Comparison of ENCODE assay signal across 1 cellular context in genomic region chr2:96819101-96819875, GRCh38.
TF ChIP-seq lines count a peak whose summit lies in the region.

No MANE protein-coding gene starts in this region.

TF ChIP-seq in K562, 482 proteins besides CTCF, POLR2A, EP300 and RAD21 (continued from another document and continues in another):
- no peak for TF ChIP-seq ARID3A (IDR thresholded peaks at IDR 0.05; ENCODE audit: borderline replicate concordance, low read depth, low read length)
- TF ChIP-seq KDM4B (IDR thresholded peaks at IDR 0.05; ENCODE audit: borderline replicate concordance in 2 of 2, low read depth in 1 of 2), result no peak
- TF ChIP-seq POLR3A (IDR thresholded peaks at IDR 0.05; ENCODE audit: borderline replicate concordance, extremely low read depth, insufficient read depth, insufficient read length), result no peak
- TF ChIP-seq CTBP1 (IDR thresholded peaks at IDR 0.05; ENCODE audit: borderline replicate concordance), result peak; percentile 73
- no peak for TF ChIP-seq RAD51 (IDR thresholded peaks at IDR 0.05; ENCODE audit: borderline replicate concordance, low read depth)
- TF ChIP-seq ETV1 (tag; conservative IDR thresholded peaks at IDR 0.05; ENCODE audit: low read depth), result no peak
- no peak for TF ChIP-seq PTTG1 (tag; IDR thresholded peaks at IDR 0.05; ENCODE audit: low read depth)
- TF ChIP-seq RUNX1 (IDR thresholded peaks at IDR 0.05; ENCODE audit: low read depth), result no peak
- no peak for TF ChIP-seq TAF7 (tag; IDR thresholded peaks at IDR 0.05)
- TF ChIP-seq ZNF79 (CRISPR knock-in tag; IDR thresholded peaks at IDR 0.05; ENCODE audit: low read depth), result no peak
- TF ChIP-seq ZNF143 (CRISPR knock-in tag; IDR thresholded peaks at IDR 0.05), result no peak
- no peak for TF ChIP-seq CHD1 (IDR thresholded peaks at IDR 0.05; ENCODE audit: low read length)
- TF ChIP-seq NCOA4 (IDR thresholded peaks at IDR 0.05; ENCODE audit: partially characterized antibody), result no peak
- peak; percentile 83 to 93 for TF ChIP-seq FOXA3 (CRISPR knock-in tag; conservative IDR thresholded peaks at IDR 0.05 in 1 of 2, IDR thresholded peaks at IDR 0.05 in 1 of 2)
- TF ChIP-seq HMG20A (CRISPR knock-in tag; conservative IDR thresholded peaks at IDR 0.05), result no peak
- TF ChIP-seq SREBF1 (IDR thresholded peaks at IDR 0.05; ENCODE audit: borderline replicate concordance, low read depth, low read length), result no peak
- no peak for TF ChIP-seq KHSRP (IDR thresholded peaks at IDR 0.05)
- TF ChIP-seq SMARCB1 (IDR thresholded peaks at IDR 0.05; ENCODE audit: insufficient read length, low read depth), result no peak
- TF ChIP-seq MTA3 (IDR thresholded peaks at IDR 0.05; ENCODE audit: borderline replicate concordance), result 0 out of 2 replicates have a peak, but pooled peaks have one; percentile 42
- TF ChIP-seq EGR1 (conservative IDR thresholded peaks at IDR 0.05), result no peak
- no peak for TF ChIP-seq CBX8 (IDR thresholded peaks at IDR 0.05; ENCODE audit: borderline replicate concordance, extremely low read depth, low read depth, low read length, poor library complexity, severe bottlenecking)
- TF ChIP-seq ZNF583 (CRISPR knock-in tag; IDR thresholded peaks at IDR 0.05), result no peak
- TF ChIP-seq SMARCA4 (IDR thresholded peaks at IDR 0.05), result peak; percentile 70
- TF ChIP-seq ZNF146 (CRISPR knock-in tag; IDR thresholded peaks at IDR 0.05; ENCODE audit: unreplicated experiment), result no peak
- TF ChIP-seq SREBF2 (CRISPR knock-in tag; IDR thresholded peaks at IDR 0.05), result no peak
- TF ChIP-seq HNRNPLL (IDR thresholded peaks at IDR 0.05; ENCODE audit: low read depth, low read length, poor library complexity, severe bottlenecking), result no peak
- TF ChIP-seq ZBTB17 (CRISPR knock-in tag; IDR thresholded peaks at IDR 0.05), result no peak
- peak; percentile 32; the same call in 1 of the 2 replicates for TF ChIP-seq TEAD4 (IDR thresholded peaks at IDR 0.05; ENCODE audit: low read length)
- no peak for TF ChIP-seq TEAD4 (CRISPR knock-in tag; IDR thresholded peaks at IDR 0.05; ENCODE audit: borderline replicate concordance)
- no peak for TF ChIP-seq HOXB6 (CRISPR knock-in tag; IDR thresholded peaks at IDR 0.05; ENCODE audit: borderline replicate concordance)
- TF ChIP-seq ELF1 (tag; IDR thresholded peaks at IDR 0.05), result no peak
- no peak for TF ChIP-seq ARID4B (CRISPR knock-in tag; IDR thresholded peaks at IDR 0.05)
- no peak for TF ChIP-seq SRF (CRISPR knock-in tag; IDR thresholded peaks at IDR 0.05)
- TF ChIP-seq ZFX (CRISPR knock-in tag; IDR thresholded peaks at IDR 0.05), result no peak
- no peak for TF ChIP-seq GTF3C2 (IDR thresholded peaks at IDR 0.05; ENCODE audit: borderline replicate concordance, extremely low read depth, insufficient read length)
- 0 out of 2 replicates have a peak, but pooled peaks have one; percentile 36 for TF ChIP-seq CREM (IDR thresholded peaks at IDR 0.05; ENCODE audit: low read depth)
- no peak for TF ChIP-seq HMBOX1 (IDR thresholded peaks at IDR 0.05)
- TF ChIP-seq SIN3B (IDR thresholded peaks at IDR 0.05; ENCODE audit: low read depth), result no peak
- no peak for TF ChIP-seq ATF3 (IDR thresholded peaks at IDR 0.05)
- no peak for TF ChIP-seq ATF3 (CRISPR knock-in tag; conservative IDR thresholded peaks at IDR 0.05)
- no peak for TF ChIP-seq ZNF518B (CRISPR knock-in tag; IDR thresholded peaks at IDR 0.05)
- no peak for TF ChIP-seq E2F4 (CRISPR knock-in tag; IDR thresholded peaks at IDR 0.05; ENCODE audit: low read depth)
- no peak for TF ChIP-seq ZNF408 (CRISPR knock-in tag; IDR thresholded peaks at IDR 0.05; ENCODE audit: low read depth)
- TF ChIP-seq BCLAF1 (IDR thresholded peaks at IDR 0.05; ENCODE audit: borderline replicate concordance in 1 of 2, control insufficient read depth in 1 of 2, low read depth in 2 of 2, low read length in 1 of 2), result no peak
- TF ChIP-seq ZC3H4 (CRISPR knock-in tag; IDR thresholded peaks at IDR 0.05; ENCODE audit: borderline replicate concordance), result no peak
- no peak for TF ChIP-seq ELF2 (CRISPR knock-in tag; IDR thresholded peaks at IDR 0.05)
- no peak for TF ChIP-seq POLR2G (IDR thresholded peaks at IDR 0.05; ENCODE audit: low read depth, low read length)
- TF ChIP-seq CBX1 (IDR thresholded peaks at IDR 0.05; ENCODE audit: low read depth), result no peak
